In the genomic region with DNA sequence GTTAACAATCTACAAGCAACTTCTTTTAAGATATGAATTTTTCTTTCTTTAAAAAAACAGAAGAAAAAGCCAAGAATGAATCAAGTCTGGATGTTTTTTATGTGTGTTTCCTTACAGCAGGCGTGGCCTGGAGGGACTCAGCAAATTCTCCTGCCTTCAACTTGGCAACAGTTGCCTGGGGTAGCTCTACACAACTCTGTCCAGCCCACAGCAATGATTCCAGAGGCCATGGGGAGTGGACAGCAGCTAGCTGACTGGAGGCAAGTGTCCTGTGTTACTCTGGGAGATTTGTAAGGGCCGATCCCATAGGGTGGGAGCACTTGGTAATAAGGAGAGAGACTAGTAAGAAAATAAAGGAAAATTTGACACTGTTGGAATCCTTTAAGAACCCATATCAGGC, we compare ENCODE assay signal across 31 cellular contexts. TPM values are rescaled to one million over a fixed set of nuclear protein-coding genes. Genes with fewer than 3 reads are reported as not detected.
DNase-seq lines count a peak whose midpoint lies in the region; ATAC-seq and TF ChIP-seq lines count a peak whose summit lies in the region.
"Had no signal": no experiment of that assay in that cellular context is flagged by ENCODE, and none has a peak within 500 bp of the region (broad histone marks: within the 10 kb centered on the region; RNA-seq: fewer than 3 reads in every experiment).

No MANE protein-coding gene starts in this region.

- TF ChIP-seq CTCF in osteoblast (IDR thresholded peaks at IDR 0.05; ENCODE audit: extremely low read depth, low read depth, low read length), result no peak

- H3K9me3 ChIP-seq in osteoblast (ENCODE audit: low read depth, low read length), result no peaks in the 10 kb centered on the region
- H3K9me3 ChIP-seq: right atrium auricular region, thyroid gland had no signal

- no peaks in the 10 kb centered on the region for H3K4me1 Mint-ChIP-seq in activated T-helper 17 cell treated with anti-CD3 and anti-CD28 coated beads, Interleukin-2, amount 50 U/mL, for 72 hours
- peaks cover 4 to 19% of the 10 kb centered on the region in 2 donors for H3K4me1 Mint-ChIP-seq in effector memory CD8-positive, alpha-beta T cell (ENCODE audit: low read depth in 2 of 2)
- H3K4me1 Mint-ChIP-seq: endodermal cell had no signal

- H3K4me2 ChIP-seq in osteoblast (ENCODE audit: insufficient read depth, low read length), result no peak overlapping the region
- H3K4me2 ChIP-seq: smooth muscle cell had no signal

- no peak overlapping the region for H2AFZ ChIP-seq in osteoblast (ENCODE audit: low read length)

- H3K27me3 Mint-ChIP-seq in activated T-helper 17 cell treated with anti-CD3 and anti-CD28 coated beads, Interleukin-2, amount 50 U/mL, for 72 hours, result no peaks in the 10 kb centered on the region
- H3K27me3 Mint-ChIP-seq in effector memory CD8-positive, alpha-beta T cell, result no peaks in the 10 kb centered on the region
- H3K27me3 Mint-ChIP-seq: activated CD4-positive, alpha-beta T cell treated with anti-CD3 and anti-CD28 coated beads, Interleukin-2, amount 10 ng/mL, durations not matched to agents 24 days and 14 days; stimulated activated naive CD8-positive, alpha-beta T cell treated with anti-CD3 and anti-CD28 coated beads, Interleukin-15, Interleukin-2, amounts not matched to agents 100 ng/mL and 50 ng/mL, for 24 hours had no signal

- no peak overlapping the region for H3K4me3 Mint-ChIP-seq in activated T-helper 17 cell treated with anti-CD3 and anti-CD28 coated beads, Interleukin-2, amount 50 U/mL, for 72 hours
- H3K4me3 Mint-ChIP-seq in effector memory CD8-positive, alpha-beta T cell, result no peak overlapping the region
- H3K4me3 Mint-ChIP-seq: activated CD4-positive, alpha-beta T cell treated with anti-CD3 and anti-CD28 coated beads, Interleukin-2, amount 10 ng/mL, durations not matched to agents 24 days and 14 days; endodermal cell; stimulated activated naive CD8-positive, alpha-beta T cell treated with anti-CD3 and anti-CD28 coated beads, Interleukin-15, Interleukin-2, amounts not matched to agents 100 ng/mL and 50 ng/mL, for 24 hours; WTC11 had no signal

- H4K20me1 ChIP-seq in osteoblast (ENCODE audit: insufficient read depth, low read length), result no peaks in the 10 kb centered on the region

- H3K9me3 Mint-ChIP-seq in activated T-helper 17 cell treated with anti-CD3 and anti-CD28 coated beads, Interleukin-2, amount 50 U/mL, for 72 hours, result no peaks in the 10 kb centered on the region
- H3K9me3 Mint-ChIP-seq in effector memory CD8-positive, alpha-beta T cell, result no peaks in the 10 kb centered on the region
- H3K9me3 Mint-ChIP-seq: activated CD4-positive, alpha-beta T cell treated with anti-CD3 and anti-CD28 coated beads, Interleukin-2, amount 10 ng/mL, durations not matched to agents 24 days and 14 days; stimulated activated naive CD8-positive, alpha-beta T cell treated with anti-CD3 and anti-CD28 coated beads, Interleukin-15, Interleukin-2, amounts not matched to agents 100 ng/mL and 50 ng/mL, for 24 hours; WTC11 had no signal

- H3K27ac ChIP-seq in osteoblast (ENCODE audit: low read depth, low read length), result no peak overlapping the region
- H3K27ac ChIP-seq: right atrium auricular region had no signal

- H3K79me2 ChIP-seq in osteoblast (ENCODE audit: insufficient read depth, low read length), result no peaks in the 10 kb centered on the region

- no peak overlapping the region for H3K4me3 ChIP-seq in osteoblast (ENCODE audit: insufficient read depth, low read length)
- H3K4me3 ChIP-seq: right atrium auricular region, SK-N-MC, smooth muscle cell, thyroid gland had no signal

- peak overlapping the region; percentile 73 for H3K27ac Mint-ChIP-seq in activated T-helper 17 cell treated with anti-CD3 and anti-CD28 coated beads, Interleukin-2, amount 50 U/mL, for 72 hours
- H3K27ac Mint-ChIP-seq in effector memory CD8-positive, alpha-beta T cell, result peak overlapping the region; percentile 31 to 65
- H3K27ac Mint-ChIP-seq: activated CD4-positive, alpha-beta T cell treated with anti-CD3 and anti-CD28 coated beads, Interleukin-2, amount 10 ng/mL, durations not matched to agents 24 days and 14 days; endodermal cell; stimulated activated naive CD8-positive, alpha-beta T cell treated with anti-CD3 and anti-CD28 coated beads, Interleukin-15, Interleukin-2, amounts not matched to agents 100 ng/mL and 50 ng/mL, for 24 hours; WTC11 had no signal

- H3K36me3 Mint-ChIP-seq in activated T-helper 17 cell treated with anti-CD3 and anti-CD28 coated beads, Interleukin-2, amount 50 U/mL, for 72 hours (ENCODE audit: low read depth), result peaks cover 100% of the 10 kb centered on the region
- peaks cover 99% of the 10 kb centered on the region for H3K36me3 Mint-ChIP-seq in effector memory CD8-positive, alpha-beta T cell (ENCODE audit: insufficient read depth)

- ATAC-seq in activated T-helper 17 cell treated with anti-CD3 and anti-CD28 coated beads, Interleukin-2, amount 50 U/mL, for 72 hours (replicated peaks), result no peak
- no peak for ATAC-seq in effector memory CD8-positive, alpha-beta T cell (replicated peaks)
- no peak for ATAC-seq in HG02798 (IDR thresholded peaks at IDR 0.05; ENCODE audit: poor library complexity, unreplicated experiment)
- no peak for ATAC-seq in GM19324 (IDR thresholded peaks at IDR 0.05; ENCODE audit: low FRiP score, unreplicated experiment)
- ATAC-seq: HCT116, left cardiac atrium, WTC11 had no signal

- H3K27me3 ChIP-seq in osteoblast (ENCODE audit: insufficient read depth, low read length), result no peaks in the 10 kb centered on the region
- H3K27me3 ChIP-seq: right atrium auricular region, thyroid gland had no signal

- no peaks in the 10 kb centered on the region for H3K4me1 ChIP-seq in osteoblast (ENCODE audit: insufficient read depth, low read length)
- H3K4me1 ChIP-seq: right atrium auricular region had no signal

- H3K36me3 ChIP-seq in osteoblast (ENCODE audit: insufficient read depth, low read length), result peaks cover 66% of the 10 kb centered on the region

- DNase-seq in AG20443 (ENCODE audit: low spot score), result peak; percentile 55
- DNase-seq in effector memory CD8-positive, alpha-beta T cell, result no peak
- DNase-seq in osteoblast (ENCODE audit: insufficient read length, low spot score, missing footprints), result peak; percentile 84
- DNase-seq in NCI-H1417 (lab: John Stamatoyannopoulos, UW), result no peak
- DNase-seq: ACHN; activated CD4-positive, alpha-beta T cell treated with anti-CD3 and anti-CD28 coated beads, Interleukin-2, amount 10 ng/mL, durations not matched to agents 24 days and 14 days; activated naive CD4-positive, alpha-beta T cell; activated T-cell treated with anti-CD3 and anti-CD28 coated beads, Interleukin-2, amount 50 U/mL, for 48 hours; cortex of kidney; endodermal cell; foreskin melanocyte; Kasumi-1; left cardiac atrium; mammary epithelial cell; NCI-H1436 treated with DMSO at 0.1 percent for 48 hours; NCI-H2081 treated with DMSO at 0.1 percent for 48 hours; NCI-H2227 treated with DMSO at 0.1 percent for 48 hours; NCI-H526; OCI-M1; posterior cingulate gyrus; T-helper 1 cell; thyroid gland had no signal

RNA-seq across cellular contexts. Expression of gene OLFML3, which starts 13.3 kb away (rescaled TPM):
- under 1 TPM; 0.13 to 0.40 TPM for total RNA-seq in activated T-helper 17 cell treated with anti-CD3 and anti-CD28 coated beads, Interleukin-2, amount 50 U/mL, for 72 hours
- 359 and 418 TPM in 2 replicates for total RNA-seq in osteoblast

RNA-seq across cellular contexts. Expression of gene HIPK1, which starts 36.9 kb away (rescaled TPM):
- total RNA-seq in activated T-helper 17 cell treated with anti-CD3 and anti-CD28 coated beads, Interleukin-2, amount 50 U/mL, for 72 hours, result 10 to 100 TPM; 44.4 to 71.0 TPM
- total RNA-seq in osteoblast, result 22.7 and 23.9 TPM in 2 replicates

Comparison
In these comparisons a context has a peak if more than half of its experiments do, and no peak if none do; other contexts are left out.
1. DNase-seq: peak in AG20443 (single experiment) and osteoblast (single experiment); none in effector memory CD8-positive, alpha-beta T cell (0 of 3) and NCI-H1417 (0 of 3).
2. RNA of gene OLFML3, which starts 13.3 kb away (total RNA-seq): 359 to 418 TPM in osteoblast; 0.13 to 0.40 TPM in activated T-helper 17 cell treated with anti-CD3 and anti-CD28 coated beads, Interleukin-2, amount 50 U/mL, for 72 hours; every median in the first group is over 100 times any median in the second.